ENCODE assay signal across 12 cellular contexts in genomic region chr3:189570916-189571315, GRCh38.
A peak's percentile ranks its signal among the peaks of the same experiment; 100 is the strongest.
DNase-seq lines count a peak whose midpoint lies in the region; ATAC-seq and TF ChIP-seq lines count a peak whose summit lies in the region.
"Had no signal": no experiment of that assay in that cellular context is flagged by ENCODE, and none has a peak within 500 bp of the region (broad histone marks: within the 10 kb centered on the region; RNA-seq: fewer than 3 reads in every experiment).

No MANE protein-coding gene starts in this region.

- H3K36me3 ChIP-seq in gastroesophageal sphincter = no peaks in the 10 kb centered on the region

- no peaks in the 10 kb centered on the region for H3K9me3 ChIP-seq in gastroesophageal sphincter
- H3K9me3 ChIP-seq: mucosa of descending colon had no signal

- TF ChIP-seq POLR2A in gastroesophageal sphincter (IDR thresholded peaks at IDR 0.05) = no peak

- ATAC-seq in GM18868 (IDR thresholded peaks at IDR 0.05; ENCODE audit: unreplicated experiment) (peak; percentile 49), GM21723 (IDR thresholded peaks at IDR 0.05; ENCODE audit: unreplicated experiment) (peak; percentile 58), HG03439 (IDR thresholded peaks at IDR 0.05; ENCODE audit: unreplicated experiment) (peak; percentile 35), gastroesophageal sphincter (no peak)
- ATAC-seq: mucosa of descending colon had no signal

- H3K4me3 ChIP-seq in coronary artery (no peak overlapping the region), gastroesophageal sphincter (no peak overlapping the region)
- H3K4me3 ChIP-seq: mucosa of descending colon had no signal

- no peaks in the 10 kb centered on the region for H3K4me1 ChIP-seq in gastroesophageal sphincter

- H3K27ac ChIP-seq in epithelial cell of prostate = peak overlapping the region; percentile 80
- H3K27ac ChIP-seq in coronary artery = no peak overlapping the region
- H3K27ac ChIP-seq in gastroesophageal sphincter = no peak overlapping the region
- H3K27ac ChIP-seq: RWPE1 had no signal

- no peak for TF ChIP-seq EP300 in gastroesophageal sphincter (IDR thresholded peaks at IDR 0.05)

- DNase-seq in epithelial cell of prostate (ENCODE audit: low read depth, low spot score) = no peak
- no peak for DNase-seq in NCI-H82 (lab: John Stamatoyannopoulos, UW)
- no peak for DNase-seq in coronary artery (ENCODE audit: low spot score)
- DNase-seq in ecto neural progenitor cell (ENCODE audit: low spot score) = no peak
- DNase-seq: activated CD4-positive, alpha-beta T cell treated with anti-CD3 and anti-CD28 coated beads for 1 hour; DMS53; mucosa of descending colon had no signal

- no peaks in the 10 kb centered on the region for H3K27me3 ChIP-seq in gastroesophageal sphincter

- no peak for TF ChIP-seq CTCF in coronary artery (IDR thresholded peaks at IDR 0.05)
- TF ChIP-seq CTCF in gastroesophageal sphincter (IDR thresholded peaks at IDR 0.05) = no peak
